20 cellular contexts compared by ENCODE assay signal in genomic region chr9:29861803-29862202, GRCh38.
A peak's percentile ranks its signal among the peaks of the same experiment; 100 is the strongest.
DNase-seq lines count a peak whose midpoint lies in the region; ATAC-seq, FAIRE-seq and TF ChIP-seq lines count a peak whose summit lies in the region.
"Had no signal": no experiment of that assay in that cellular context is flagged by ENCODE, and none has a peak within 500 bp of the region (broad histone marks: within the 10 kb centered on the region; RNA-seq: fewer than 3 reads in every experiment).

No MANE protein-coding gene starts in this region.

- H3K9me3 ChIP-seq in PC-3 (ENCODE audit: low read length) (no peaks in the 10 kb centered on the region), GM12878 (replicated peaks; ENCODE audit: control insufficient read depth, insufficient read depth, low read length) (no peaks in the 10 kb centered on the region), pancreas (no peaks in the 10 kb centered on the region), HepG2 (ENCODE audit: low read length) (no peaks in the 10 kb centered on the region)
- H3K9me3 ChIP-seq: BE2C, BLaER1 had no signal

- H3K4me2 ChIP-seq in PC-3 (ENCODE audit: low read length) (0 out of 2 replicates have a peak overlapping the region, but pooled peaks have one; percentile 34), GM12878 (ENCODE audit: control insufficient read depth, insufficient read depth) (no peak overlapping the region), HepG2 (ENCODE audit: low read depth, low read length) (no peak overlapping the region)
- H3K4me2 ChIP-seq: BLaER1 had no signal

- H3K4me3 ChIP-seq in PC-3 (ENCODE audit: low read length) (no peak overlapping the region), GM12878 (no peak overlapping the region), pancreas (no peak overlapping the region), HepG2 (replicated peaks in 1 of 3; ENCODE audit: insufficient read depth in 1 of 3, low read depth in 2 of 3, low read length in 3 of 3) (no peak overlapping the region)
- H3K4me3 ChIP-seq: BLaER1 had no signal

- intact Hi-C loops in PC-3 (cut with micrococcal nuclease) (no loop called here), GM12878 (cut with micrococcal nuclease; ENCODE audit: unreplicated experiment) (no loop called here), pancreas (cut with DNase I) (no loop called here), HepG2 (cut with micrococcal nuclease; ENCODE audit: unreplicated experiment) (no loop called here)

- TF ChIP-seq POLR2A in GM12878 (IDR thresholded peaks at IDR 0.05; ENCODE audit: low read depth, low read length) (no peak), HepG2 (IDR thresholded peaks at IDR 0.05; ENCODE audit: insufficient read depth in 1 of 2, low read depth in 2 of 2, low read length in 2 of 2) (no peak)

- RAD21 ChIA-PET in GM12878 (lab: Charles Lee; ENCODE audit: unreplicated experiment), result no interaction called here

- FAIRE-seq in GM12878 (lab: Jason Lieb, UNC) (no peak), pancreas (lab: Jason Lieb, UNC) (peak; percentile 23), HepG2 (lab: Jason Lieb, UNC) (no peak)
- FAIRE-seq: A204.1, D721Med, GM12892, GM18507 had no signal

- POLR2A ChIA-PET in PC-3 (lab: Charles Lee; ENCODE audit: unreplicated experiment) (no interaction called here), GM12878 (lab: Charles Lee) (no interaction called here), HepG2 (lab: Yijun Ruan, JAX) (no interaction called here)

- SMC1A ChIA-PET in GM12878 (lab: Charles Lee; ENCODE audit: uncharacterized antibody, unreplicated experiment), result no interaction called here

- in situ Hi-C loops in GM12878 (cut with MboI) (no loop called here), HepG2 (cut with HindIII; ENCODE audit: extremely low pct_ligation_motif_present, low pct_unique_long_range_greater_than_20kb) (no loop called here)

- WGBS in GM12878 (ENCODE audit: insufficient coverage, insufficient replicate concordance, low lambda C conversion rate, missing lambda C conversion rate), result 8% methylated on average over 2 of the region's 2 CpGs
- WGBS in pancreas, 2 donors, result 53 to 68% methylated on average over 2 of the region's 2 CpGs
- WGBS in HepG2 (ENCODE audit: low lambda C conversion rate), result 0% methylated on average over 2 of the region's 2 CpGs

- no peak for TF ChIP-seq EP300 in GM12878 (IDR thresholded peaks at IDR 0.05; ENCODE audit: borderline replicate concordance in 1 of 2, control insufficient read depth in 1 of 2, low read depth in 2 of 2, low read length in 2 of 2)
- TF ChIP-seq EP300 in HepG2 (IDR thresholded peaks at IDR 0.05; ENCODE audit: low read depth in 2 of 2, low read length in 2 of 2), result no peak
- no peak for TF ChIP-seq EP300 in HepG2 (CRISPR knock-in tag; IDR thresholded peaks at IDR 0.05; ENCODE audit: borderline replicate concordance)

- CTCF ChIA-PET in PC-3 (lab: Charles Lee) (no interaction called here), GM12878 (lab: Yijun Ruan, JAX) (interaction anchor here (0.7 kb wide), 1 partner anchor 9 kb away, joined by 3 read pairs; no protein-coding TSS in a partner anchor), HepG2 (lab: Yijun Ruan, JAX; ENCODE audit: low intra/inter-chr PET ratio, low total read pairs) (no interaction called here)

- H3K27ac ChIP-seq in PC-3 (ENCODE audit: low read length) (no peak overlapping the region), GM12878 (ENCODE audit: control insufficient read depth, insufficient read depth) (no peak overlapping the region), pancreas (no peak overlapping the region), HepG2 (ENCODE audit: extremely low read length, insufficient read depth, low read length) (no peak overlapping the region)
- H3K27ac ChIP-seq: BLaER1 had no signal

- H3K36me3 ChIP-seq in PC-3 (ENCODE audit: low read depth, low read length), result no peaks in the 10 kb centered on the region
- no peaks in the 10 kb centered on the region for H3K36me3 ChIP-seq in GM12878 (ENCODE audit: control insufficient read depth in 2 of 2, insufficient read depth in 2 of 2, low read length in 1 of 2)
- no peaks in the 10 kb centered on the region for H3K36me3 ChIP-seq in pancreas
- no peaks in the 10 kb centered on the region for H3K36me3 ChIP-seq in HepG2 (replicated peaks in 1 of 2; ENCODE audit: control insufficient read depth in 1 of 2, insufficient read depth in 2 of 2, low read length in 2 of 2)
- H3K36me3 ChIP-seq: BE2C, BLaER1 had no signal

- TF ChIP-seq CTCF in PC-3 (conservative IDR thresholded peaks at IDR 0.05; ENCODE audit: low read depth, low read length) (no peak), GM12878 (IDR thresholded peaks at IDR 0.05 in 2 of 3, conservative IDR thresholded peaks at IDR 0.05 in 1 of 3; ENCODE audit: control insufficient read depth in 2 of 3, extremely low read depth in 1 of 3, insufficient read depth in 1 of 3, low read depth in 3 of 3, low read length in 3 of 3) (no peak), pancreas (IDR thresholded peaks at IDR 0.05) (no peak), HepG2 (CRISPR knock-in tag; IDR thresholded peaks at IDR 0.05) (no peak)

- ATAC-seq in PC-3 (peak; percentile 54; the same call in 1 of the 2 replicates), GM12878 (no peak), pancreas (no peak), HepG2 (no peak)

- no peaks in the 10 kb centered on the region for H3K27me3 ChIP-seq in PC-3 (ENCODE audit: low read length)
- no peaks in the 10 kb centered on the region for H3K27me3 ChIP-seq in GM12878 (replicated peaks in 1 of 2; ENCODE audit: control insufficient read depth in 2 of 2, insufficient read depth in 2 of 2, low read length in 1 of 2)
- H3K27me3 ChIP-seq in pancreas, result no peaks in the 10 kb centered on the region
- no peaks in the 10 kb centered on the region for H3K27me3 ChIP-seq in HepG2 (ENCODE audit: control insufficient read depth in 1 of 2, insufficient read depth in 2 of 2, low read length in 2 of 2)
- H3K27me3 ChIP-seq: BE2C, BLaER1 had no signal

- no TSS peak for BruUV-seq in PC-3 (replicated peaks; lab: Mats Ljungman, UMichigan)
- BruUV-seq in GM12878 (replicated peaks; lab: Mats Ljungman, UMichigan), result no TSS peak
- no TSS peak for BruUV-seq in HepG2 (replicated peaks; lab: Mats Ljungman, UMichigan)

- H2AFZ ChIP-seq in PC-3 (ENCODE audit: low read length), result no peak overlapping the region
- no peak overlapping the region for H2AFZ ChIP-seq in GM12878 (ENCODE audit: control insufficient read depth, low read depth, low read length)
- no peak overlapping the region for H2AFZ ChIP-seq in HepG2 (ENCODE audit: low read length)

- H4K20me1 ChIP-seq in PC-3 (ENCODE audit: low read length) (no peaks in the 10 kb centered on the region), GM12878 (ENCODE audit: control insufficient read depth, insufficient read depth) (no peaks in the 10 kb centered on the region), HepG2 (ENCODE audit: insufficient read depth, low read length) (no peaks in the 10 kb centered on the region)
- H4K20me1 ChIP-seq: BLaER1 had no signal

- H3F3A ChIP-seq in PC-3 (ENCODE audit: low read length, unreplicated experiment), result no peaks in the 10 kb centered on the region

- H3K4me1 ChIP-seq in PC-3 (ENCODE audit: insufficient read depth, low read length) (no peaks in the 10 kb centered on the region), GM12878 (ENCODE audit: control insufficient read depth, insufficient read depth, low read length) (no peaks in the 10 kb centered on the region), pancreas (no peaks in the 10 kb centered on the region), HepG2 (ENCODE audit: insufficient read depth, low read length) (no peaks in the 10 kb centered on the region)
- H3K4me1 ChIP-seq: BE2C, BLaER1 had no signal

- H3K9me2 ChIP-seq in PC-3 (replicated peaks; ENCODE audit: low read length), result no peaks in the 10 kb centered on the region

- no peaks in the 10 kb centered on the region for H3K79me2 ChIP-seq in PC-3 (ENCODE audit: low read length)
- H3K79me2 ChIP-seq in GM12878 (ENCODE audit: control insufficient read depth, insufficient read depth, low read length), result no peaks in the 10 kb centered on the region
- no peaks in the 10 kb centered on the region for H3K79me2 ChIP-seq in HepG2 (ENCODE audit: insufficient read depth, low read length)

- peak; percentile 46 for DNase-seq in PC-3
- DNase-seq in GM12878 (ENCODE audit: low read depth, low spot score), result no peak
- no peak for DNase-seq in pancreas
- DNase-seq in NCI-H2227 (lab: John Stamatoyannopoulos, UW; ENCODE audit: unreplicated experiment), result no peak
- no peak for DNase-seq in HepG2 (ENCODE audit: low spot score)
- DNase-seq: 8988T; ACHN; BE2C; C1 segment of cervical spinal cord; CD4-positive, alpha-beta memory T cell; CD4-positive, CD25-positive, alpha-beta regulatory T cell; CD8-positive, alpha-beta memory T cell; COR-L47; DMS79 treated with DMSO at 0.1 percent for 48 hours; GF-D8 had no signal

- TF ChIP-seq RAD21 in GM12878 (IDR thresholded peaks at IDR 0.05; ENCODE audit: insufficient read depth, low read depth, low read length) (no peak), HepG2 (CRISPR knock-in tag; IDR thresholded peaks at IDR 0.05) (no peak)

- H3K9ac ChIP-seq in PC-3 (ENCODE audit: low read length) (no peak overlapping the region), GM12878 (ENCODE audit: control insufficient read depth, insufficient read depth, low read length) (no peak overlapping the region), HepG2 (ENCODE audit: insufficient read depth, low read depth, low read length) (no peak overlapping the region)
- H3K9ac ChIP-seq: BLaER1 had no signal

TF ChIP-seq in GM12878, 131 proteins besides CTCF, POLR2A, EP300 and RAD21 (continues in another document):
- TF ChIP-seq ZNF384 (IDR thresholded peaks at IDR 0.05; ENCODE audit: borderline replicate concordance, low read depth, low read length) (no peak), SREBF2 (IDR thresholded peaks at IDR 0.05; ENCODE audit: low read length) (no peak), SP1 (IDR thresholded peaks at IDR 0.05; ENCODE audit: low read depth, low read length) (no peak), RFX5 (IDR thresholded peaks at IDR 0.05; ENCODE audit: low read depth, low read length) (no peak)

TF ChIP-seq in HepG2, 621 proteins besides CTCF, POLR2A, EP300 and RAD21 (continues in another document):
- TF ChIP-seq TFDP1 (CRISPR knock-in tag; IDR thresholded peaks at IDR 0.05; ENCODE audit: borderline replicate concordance), result no peak
